ENCODE assay signal across 8 cellular contexts in the genomic region with DNA sequence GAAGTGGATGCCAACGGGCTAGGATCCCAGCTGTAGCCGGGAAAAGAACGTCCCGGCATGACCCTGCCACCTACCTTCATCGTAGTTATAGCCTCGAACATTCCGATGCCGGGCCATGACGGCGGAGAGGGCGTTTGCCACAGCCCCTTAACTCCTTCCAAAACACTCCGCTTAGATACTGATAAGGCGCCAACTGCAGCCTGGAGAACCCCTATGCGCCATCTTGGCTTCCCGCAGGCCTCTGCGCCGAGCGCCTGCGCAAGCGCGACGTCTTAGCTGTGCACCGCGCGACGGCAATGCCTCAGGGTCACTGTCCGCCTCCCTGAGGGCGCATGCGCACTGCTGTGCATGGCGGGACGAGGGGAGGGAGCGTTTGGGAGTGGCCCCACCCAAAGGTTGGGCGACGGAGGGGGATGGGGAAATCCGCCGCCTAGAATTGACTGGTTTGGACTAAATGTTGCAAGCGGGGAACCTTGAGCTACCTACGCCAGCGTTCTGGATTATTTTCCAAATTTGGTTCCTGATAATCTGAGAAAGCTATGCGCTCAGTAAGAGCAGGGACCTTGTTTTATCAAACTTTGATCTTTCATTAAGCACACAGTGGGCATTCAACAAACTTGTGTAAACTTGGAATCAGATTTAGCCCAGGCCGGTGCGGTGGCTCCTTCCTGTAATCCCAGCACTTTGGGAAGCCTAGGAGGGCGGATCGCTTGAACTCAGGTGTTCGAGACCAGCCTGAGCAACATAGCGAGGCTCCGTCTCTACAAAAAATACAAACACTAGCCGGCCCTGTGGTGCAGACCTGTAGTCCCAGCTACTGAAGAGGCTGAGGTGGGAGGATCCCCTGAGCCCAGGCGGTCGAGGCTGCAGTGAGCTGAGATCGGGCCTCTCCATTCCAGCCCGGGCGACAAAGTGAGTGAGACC. TPM values are rescaled to one million over a fixed set of nuclear protein-coding genes. Genes with fewer than 3 reads are reported as not detected.
DNase-seq lines count a peak whose midpoint lies in the region; ATAC-seq and TF ChIP-seq lines count a peak whose summit lies in the region.

Gene HBS1L (minus strand): TSS at position 248 of the 924 bp plus-strand sequence. CDS start 131 bp downstream, at position 117.

- intact Hi-C loops in Panc1 (cut with micrococcal nuclease; ENCODE audit: unreplicated experiment), result loop anchor here (10.0 kb wide), 1 partner anchor 130 kb away; the partner anchor contains the start of gene MYB

- CTCF ChIA-PET in Panc1 (lab: Charles Lee), result no interaction called here

- peaks cover 2% of the 10 kb centered on the region for H3K27me3 Mint-ChIP-seq in activated T-cell treated with anti-CD3 and anti-CD28 coated beads, Interleukin-2, amount 50 U/mL, for 4 hours (ENCODE audit: low read depth)

- H3K9me3 ChIP-seq in Panc1 (ENCODE audit: control insufficient read depth, insufficient read depth, low read depth, low read length) (no peaks in the 10 kb centered on the region), mucosa of rectum (ENCODE audit: control insufficient read depth in 2 of 2, low read length in 2 of 2) (no peaks in the 10 kb centered on the region)

- ATAC-seq in GM21723 (IDR thresholded peaks at IDR 0.05; ENCODE audit: unreplicated experiment) (peak; percentile 97), Panc1 (peak; percentile 99)
- peak; percentile 98 for ATAC-seq in activated T-cell treated with anti-CD3 and anti-CD28 coated beads, Interleukin-2, amount 50 U/mL, for 4 hours

- H3K4me3 Mint-ChIP-seq in activated T-cell treated with anti-CD3 and anti-CD28 coated beads, Interleukin-2, amount 50 U/mL, for 4 hours, result peak within 1 kb of the TSS; percentile 99

- DNase-seq in DMS53 (lab: John Stamatoyannopoulos, UW) (peak; percentile 98), KG1 (lab: John Stamatoyannopoulos, UW) (peak; percentile 89), Panc1 (ENCODE audit: low read depth, low spot score) (peak; percentile 97), erythroblast (lab: John Stamatoyannopoulos, UW) (peak; percentile 100)
- DNase-seq in activated T-cell treated with anti-CD3 and anti-CD28 coated beads, Interleukin-2, amount 50 U/mL, for 4 hours, result peak; percentile 97
- peak; percentile 97 for DNase-seq in stimulated activated CD8-positive, alpha-beta memory T cell treated with anti-CD3 and anti-CD28 coated beads, Interleukin-4, amount 100 ng/mL, for 48 hours

- no peak for TF ChIP-seq CTCF in Panc1 (IDR thresholded peaks at IDR 0.05)

- no peaks in the 10 kb centered on the region for H3K27me3 ChIP-seq in Panc1 (ENCODE audit: control insufficient read depth, insufficient read depth, low read length)
- no peaks in the 10 kb centered on the region for H3K27me3 ChIP-seq in mucosa of rectum (ENCODE audit: control insufficient read depth in 2 of 2, insufficient read depth in 2 of 2, low read length in 2 of 2)

- H3K27ac ChIP-seq in Panc1 (ENCODE audit: low read length) (peak within 1 kb of the TSS; percentile 98), mucosa of rectum (ENCODE audit: low read depth in 2 of 2, low read length in 2 of 2) (peak within 1 kb of the TSS; percentile 71 to 73)

- H3K36me3 Mint-ChIP-seq in activated T-cell treated with anti-CD3 and anti-CD28 coated beads, Interleukin-2, amount 50 U/mL, for 4 hours (ENCODE audit: insufficient read depth), result peaks cover 7% of the 10 kb centered on the region

- H3K36me3 ChIP-seq in Panc1 (ENCODE audit: control insufficient read depth, insufficient read depth, low read length), result peaks cover 7% of the 10 kb centered on the region; the same call in 1 of the 2 replicates
- no peaks in the 10 kb centered on the region for H3K36me3 ChIP-seq in mucosa of rectum (ENCODE audit: control insufficient read depth in 2 of 2, insufficient read depth in 2 of 2, low read length in 2 of 2)

- H3K4me3 ChIP-seq in Panc1 (ENCODE audit: low read depth in 2 of 2, low read length in 2 of 2) (peak within 1 kb of the TSS; percentile 99 to 100), mucosa of rectum (ENCODE audit: low read length in 2 of 2) (peak within 1 kb of the TSS; percentile 85 to 98)

- no peaks in the 10 kb centered on the region for H3K9me3 Mint-ChIP-seq in activated T-cell treated with anti-CD3 and anti-CD28 coated beads, Interleukin-2, amount 50 U/mL, for 4 hours

- TF ChIP-seq POLR2A in erythroblast (IDR thresholded peaks at IDR 0.05; ENCODE audit: low read length), result peak; percentile 99

- BruUV-seq in Panc1 (replicated peaks; lab: Mats Ljungman, UMichigan), result no TSS peak

- H3K9ac ChIP-seq in mucosa of rectum (ENCODE audit: low read depth in 1 of 2, low read length in 2 of 2), result peak within 1 kb of the TSS; percentile 82 to 87

- in situ Hi-C loops in Panc1 (cut with HindIII; ENCODE audit: low pct_unique_long_range_greater_than_20kb, low sequenced_read_pairs), result no loop called here

- H3K4me1 ChIP-seq in Panc1 (ENCODE audit: control insufficient read depth, insufficient read depth, low read length) (peaks cover 19% of the 10 kb centered on the region), mucosa of rectum (ENCODE audit: control insufficient read depth in 2 of 2, insufficient read depth in 2 of 2, low read length in 2 of 2) (peaks cover 7 to 12% of the 10 kb centered on the region in 2 donors)

- POLR2A ChIA-PET in Panc1 (lab: Charles Lee), result interaction anchor here (0.6 to 1.0 kb wide), 5 partner anchors 9 to 29 kb away, joined by 3 to 13 read pairs (median 3); no protein-coding TSS in a partner anchor

- peaks cover 34% of the 10 kb centered on the region for H3K4me1 Mint-ChIP-seq in activated T-cell treated with anti-CD3 and anti-CD28 coated beads, Interleukin-2, amount 50 U/mL, for 4 hours (ENCODE audit: low read depth)

RNA-seq across cellular contexts. Expression of gene HBS1L, which starts in this region (rescaled TPM):
- total RNA-seq in Panc1 (2021; ENCODE audit: unreplicated experiment), result 79.2 TPM
- 45.1 TPM for polyA plus RNA-seq in Panc1 (2012; ENCODE audit: insufficient read length)
- 10 to 100 TPM; 72.8 to 92.3 (median 85.3) TPM for total RNA-seq in activated T-cell treated with anti-CD3 and anti-CD28 coated beads, Interleukin-2, amount 50 U/mL, for 4 hours

Comparison
In these comparisons a context has a peak if more than half of its experiments do, and no peak if none do; other contexts are left out.
1. Peak in every context shown above with its lines: DNase-seq, ATAC-seq, H3K4me3 ChIP-seq and H3K27ac ChIP-seq.